9 cellular contexts compared by ENCODE assay signal in genomic region chr1:24384251-24385090, GRCh38. TPM values are rescaled to one million over a fixed set of nuclear protein-coding genes. Genes with fewer than 3 reads are reported as not detected.
DNase-seq lines count a peak whose midpoint lies in the region; TF ChIP-seq lines count a peak whose summit lies in the region.
"Had no signal": no experiment of that assay in that cellular context is flagged by ENCODE, and none has a peak within 500 bp of the region (broad histone marks: within the 10 kb centered on the region; RNA-seq: fewer than 3 reads in every experiment).

No MANE protein-coding gene starts in this region.

- no peaks in the 10 kb centered on the region for H3K36me3 ChIP-seq in KMS-11 (ENCODE audit: insufficient read depth)

- H3K27ac ChIP-seq in KMS-11: peak overlapping the region; percentile 69
- H3K27ac ChIP-seq: 22Rv1 had no signal

- CTCF ChIA-PET in MCF 10A (lab: Yijun Ruan, JAX): interaction anchor here (0.6 to 5.7 kb wide), 12 partner anchors 9 to 273 kb away, joined by 3 to 101 read pairs (median 4); partner anchors contain the start of gene MYOM3

- H3K9me3 Mint-ChIP-seq in MCF 10A (ENCODE audit: unreplicated experiment): no peaks in the 10 kb centered on the region
- no peaks in the 10 kb centered on the region for H3K9me3 Mint-ChIP-seq in neural crest cell

- no peak overlapping the region for H3K4me3 ChIP-seq in KMS-11 (IDR thresholded peaks at IDR 0.05; ENCODE audit: insufficient read depth, low read depth, low read length)

- peak overlapping the region; percentile 93 for H3K4me2 ChIP-seq in KMS-11

- H3K36me3 Mint-ChIP-seq in MCF 10A (ENCODE audit: insufficient read depth, unreplicated experiment) (no peaks in the 10 kb centered on the region), neural crest cell (ENCODE audit: low read depth) (no peaks in the 10 kb centered on the region)

- H3K4me1 ChIP-seq in KMS-11 (ENCODE audit: low read depth, poor library complexity, severe bottlenecking): peaks cover 61% of the 10 kb centered on the region

- no TSS peak for BruUV-seq in MCF 10A (replicated peaks; lab: Mats Ljungman, UMichigan)

- peak overlapping the region; percentile 84 for H3K27ac Mint-ChIP-seq in MCF 10A (ENCODE audit: low read depth, unreplicated experiment)
- H3K27ac Mint-ChIP-seq in neural crest cell (ENCODE audit: unreplicated experiment): peak overlapping the region; percentile 44

- H3K4me3 Mint-ChIP-seq in MCF 10A (ENCODE audit: unreplicated experiment) (no peak overlapping the region), neural crest cell (no peak overlapping the region)

- POLR2A ChIA-PET in MCF 10A (lab: Yijun Ruan, JAX): interaction anchor here (0.8 to 3.7 kb wide), 14 partner anchors 9 to 593 kb away, joined by 3 to 19 read pairs (median 4); partner anchors contain the start of gene GRHL3

- H3K27me3 Mint-ChIP-seq in MCF 10A (ENCODE audit: insufficient read depth, unreplicated experiment) (no peaks in the 10 kb centered on the region), neural crest cell (ENCODE audit: low read depth) (no peaks in the 10 kb centered on the region)

- no peaks in the 10 kb centered on the region for H3K27me3 ChIP-seq in KMS-11 (ENCODE audit: insufficient read depth, low read depth)

- H3K4me1 Mint-ChIP-seq in MCF 10A (ENCODE audit: insufficient read depth, unreplicated experiment) (peaks cover 66% of the 10 kb centered on the region), neural crest cell (no peaks in the 10 kb centered on the region)

- TF ChIP-seq CTCF in KMS-11 (conservative IDR thresholded peaks at IDR 0.05; ENCODE audit: low read depth, low read length): no peak
- TF ChIP-seq CTCF in MCF 10A (IDR thresholded peaks at IDR 0.05; ENCODE audit: unreplicated experiment): no peak
- no peak for TF ChIP-seq CTCF in neural crest cell (conservative IDR thresholded peaks at IDR 0.05)

- H4K20me1 ChIP-seq in KMS-11 (ENCODE audit: insufficient read depth): no peaks in the 10 kb centered on the region

- intact Hi-C loops in MCF 10A (cut with micrococcal nuclease): no loop called here

- H3K79me2 ChIP-seq in KMS-11 (ENCODE audit: insufficient read depth, low read depth): no peaks in the 10 kb centered on the region

- peak overlapping the region; percentile 48 for H2AFZ ChIP-seq in KMS-11 (ENCODE audit: low read depth)

- DNase-seq in DMS53 (lab: John Stamatoyannopoulos, UW) (peak; percentile 11), DMS53 treated with DMSO at 0.1 percent for 48 hours (lab: John Stamatoyannopoulos, UW; ENCODE audit: unreplicated experiment) (no peak), MCF 10A (ENCODE audit: unreplicated experiment) (peak; percentile 85), neural crest cell (ENCODE audit: low read depth, low spot score) (no peak), NCI-H2107 (lab: John Stamatoyannopoulos, UW) (no peak), NCI-H2171 (lab: John Stamatoyannopoulos, UW) (no peak), NCI-H446 (lab: John Stamatoyannopoulos, UW) (no peak)

- H3K9ac ChIP-seq in KMS-11: peak overlapping the region; percentile 13; the same call in 1 of the 2 replicates

RNA-seq across cellular contexts. Expression of gene STPG1, which starts 29.1 kb away (rescaled TPM):
- 18.6 and 19.7 TPM in 2 replicates for total RNA-seq in MCF 10A (2022)
- 6.6 and 7.7 TPM in 2 replicates for total RNA-seq in neural crest cell

RNA-seq across cellular contexts. Expression of gene NIPAL3, which starts 31.1 kb away (rescaled TPM):
- total RNA-seq in MCF 10A (2022) (47.7 and 55.8 TPM in 2 replicates), neural crest cell (2.4 and 3.0 TPM in 2 replicates)

Comparison
In these comparisons a context has a peak if more than half of its experiments do, and no peak if none do; other contexts are left out.
1. DNase-seq: peak in DMS53 (single experiment) and MCF 10A (single experiment); none in DMS53 treated with DMSO at 0.1 percent for 48 hours (single experiment), neural crest cell (single experiment), NCI-H2107 (single experiment), NCI-H2171 (single experiment) and NCI-H446 (0 of 2).
2. RNA of gene NIPAL3, which starts 31.1 kb away (total RNA-seq): 47.7 to 55.8 TPM in MCF 10A; 2.4 to 3.0 TPM in neural crest cell; every median in the first group is over 10 times any median in the second.